In genomic region chr16:1613728-1614225, GRCh38 we compare ENCODE assay signal across 1 cellular context.
TF ChIP-seq lines count a peak whose summit lies in the region.

No MANE protein-coding gene starts in this region.

TF ChIP-seq in GM12878, 131 proteins besides CTCF, POLR2A, EP300 and RAD21:
- TF ChIP-seq FOXK2 (IDR thresholded peaks at IDR 0.05) (no peak), ZNF207 (IDR thresholded peaks at IDR 0.05; ENCODE audit: borderline replicate concordance) (no peak), HDAC6 (IDR thresholded peaks at IDR 0.05; ENCODE audit: unreplicated experiment) (no peak), SIX5 (IDR thresholded peaks at IDR 0.05; ENCODE audit: low read depth, low read length, severe bottlenecking) (no peak), SREBF1 (IDR thresholded peaks at IDR 0.05; ENCODE audit: low read length) (no peak), CBX5 (IDR thresholded peaks at IDR 0.05; ENCODE audit: low read depth) (no peak), TCF3 (IDR thresholded peaks at IDR 0.05; ENCODE audit: borderline replicate concordance, insufficient read depth, low read depth, low read length) (no peak), NR2C2 (IDR thresholded peaks at IDR 0.05; ENCODE audit: borderline replicate concordance, control insufficient read depth, insufficient read length, low read depth) (no peak), HDAC2 (IDR thresholded peaks at IDR 0.05) (no peak)
